In the genomic region with DNA sequence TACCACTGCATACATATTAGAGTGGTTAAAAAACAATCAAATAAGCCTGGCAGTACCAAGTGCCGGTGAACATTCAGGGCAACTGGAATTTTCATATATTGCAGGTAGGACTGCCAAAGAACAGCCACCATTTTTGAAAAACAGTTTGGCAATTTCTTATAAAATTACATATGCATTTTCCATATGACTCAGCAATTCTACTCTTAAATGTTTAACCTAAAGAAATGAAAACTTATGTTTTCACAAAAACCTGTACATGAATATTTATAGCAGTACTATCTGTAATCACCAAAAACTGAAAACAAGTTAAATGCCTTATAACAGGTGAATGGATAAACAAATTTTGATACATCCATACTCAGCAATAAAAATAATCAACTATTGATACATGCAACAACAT, we compare ENCODE assay signal across 10 cellular contexts. TPM values are rescaled to one million over a fixed set of nuclear protein-coding genes. Genes with fewer than 3 reads are reported as not detected.
"Had no signal": no experiment of that assay in that cellular context is flagged by ENCODE, and none has a peak within 500 bp of the region (broad histone marks: within the 10 kb centered on the region; RNA-seq: fewer than 3 reads in every experiment).

No MANE protein-coding gene starts in this region.

- DNase-seq: GM23248, GOT3, H7, HFFc6, KG1 had no signal

- H2AFZ ChIP-seq: GM23248 had no signal

- H3K9ac ChIP-seq: GM23248 had no signal

- H3K9me3 ChIP-seq: HAP-1 had no signal

- H3K36me3 ChIP-seq: HAP-1 had no signal

- H3K4me1 ChIP-seq: HAP-1 had no signal

- H3K27ac ChIP-seq: GM23248, HL-60 had no signal

- H3K4me3 ChIP-seq: GM23248, HAP-1 had no signal

RNA-seq across cellular contexts. Expression of a gene that starts 39.9 kb away (rescaled TPM):
- total RNA-seq: H4, H7, HT1080 had no signal
- polyA plus RNA-seq: IgD-negative memory B cell had no signal
